In the genomic region with DNA sequence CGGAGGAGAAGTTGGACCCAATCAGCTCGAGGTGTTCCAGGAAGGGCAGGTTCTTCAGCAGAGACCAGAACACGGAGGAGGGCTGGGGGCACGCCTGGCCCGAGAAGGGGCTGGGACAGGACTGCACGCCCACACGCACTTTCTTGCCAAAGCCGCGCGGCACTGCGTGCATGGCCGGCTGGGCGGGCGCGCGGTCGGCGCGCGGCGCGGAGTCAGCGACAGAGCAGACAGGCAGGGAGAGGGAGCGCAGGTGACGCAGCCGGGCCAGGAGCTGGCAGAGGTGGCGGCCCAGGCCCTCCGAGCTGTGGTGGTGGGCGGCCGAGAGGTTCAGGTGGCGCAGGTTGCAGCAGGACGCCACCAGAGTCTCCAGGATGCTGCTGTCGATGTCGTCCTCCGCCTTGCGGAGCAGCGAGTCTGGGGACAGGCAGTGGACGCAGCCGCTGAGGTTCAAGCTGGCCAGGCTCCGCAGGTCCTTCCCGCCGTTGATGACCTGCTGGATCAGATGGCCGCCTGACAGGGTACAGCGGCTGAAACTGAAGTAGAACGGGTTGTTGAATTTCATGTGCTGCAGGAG, we compare ENCODE assay signal across 26 cellular contexts.
"Had no signal": no experiment of that assay in that cellular context is flagged by ENCODE, and none has a peak within 500 bp of the region (broad histone marks: within the 10 kb centered on the region; RNA-seq: fewer than 3 reads in every experiment).

No MANE protein-coding gene starts in this region.

- ATAC-seq: activated CD8-positive, alpha-beta T cell treated with anti-CD3 and anti-CD28 coated beads for 36 hours; activated T-cell treated with anti-CD3 and anti-CD28 coated beads, Interleukin-2, amount 50 U/mL, for 72 hours had no signal

- H3K4me2 ChIP-seq: KMS-11 had no signal

- H3K9ac ChIP-seq: KMS-11 had no signal

- H3K4me3 Mint-ChIP-seq: activated CD4-positive, alpha-beta T cell treated with anti-CD3 and anti-CD28 coated beads, Interleukin-2, amount 10 ng/mL, durations not matched to agents 24 days and 14 days; activated CD8-positive, alpha-beta T cell treated with anti-CD3 and anti-CD28 coated beads for 36 hours; activated T-cell treated with anti-CD3 and anti-CD28 coated beads, Interleukin-2, amount 50 U/mL, for 72 hours; activated T-helper 17 cell treated with anti-CD3 and anti-CD28 coated beads, Interleukin-2, amount 50 U/mL, for 72 hours; brain; T-helper 1 cell treated with Interleukin-12 subunit alpha and Interleukin-12 subunit beta and Interleukin-4 antibody, amounts not matched to agents 30 μg/mL and 1 μg/mL, for 36 hours; T-helper 2 cell treated with Interferon-gamma antibody and Interleukin-4, amounts not matched to agents 5 μg/mL and 100 μg/mL, for 36 hours had no signal

- H3K9me3 Mint-ChIP-seq: activated CD4-positive, alpha-beta T cell treated with anti-CD3 and anti-CD28 coated beads, Interleukin-2, amount 10 ng/mL, durations not matched to agents 24 days and 14 days; activated CD8-positive, alpha-beta T cell treated with anti-CD3 and anti-CD28 coated beads for 36 hours; activated naive CD4-positive, alpha-beta T cell treated with anti-CD3 and anti-CD28 coated beads, Interleukin-2, amount 50 U/mL, for 72 hours; activated T-cell treated with anti-CD3 and anti-CD28 coated beads, Interleukin-2, amount 50 U/mL, for 72 hours; activated T-helper 17 cell treated with anti-CD3 and anti-CD28 coated beads, Interleukin-2, amount 50 U/mL, for 72 hours; brain; T-helper 1 cell treated with Interleukin-12 subunit alpha and Interleukin-12 subunit beta and Interleukin-4 antibody, amounts not matched to agents 30 μg/mL and 1 μg/mL, for 36 hours; T-helper 2 cell treated with Interferon-gamma antibody and Interleukin-4, amounts not matched to agents 5 μg/mL and 100 μg/mL, for 36 hours had no signal

- H3K27me3 Mint-ChIP-seq: activated CD4-positive, alpha-beta T cell treated with anti-CD3 and anti-CD28 coated beads, Interleukin-2, amount 10 ng/mL, durations not matched to agents 24 days and 14 days; activated CD8-positive, alpha-beta T cell treated with anti-CD3 and anti-CD28 coated beads for 36 hours; activated T-helper 17 cell treated with anti-CD3 and anti-CD28 coated beads, Interleukin-2, amount 50 U/mL, for 72 hours; brain had no signal

- DNase-seq: activated CD4-positive, alpha-beta T cell treated with anti-CD3 and anti-CD28 coated beads, Interleukin-2, amount 10 ng/mL, durations not matched to agents 24 days and 14 days; activated CD4-positive, alpha-beta T cell treated with anti-CD3 and anti-CD28 coated beads, Interleukin-2, amount 50 U/mL, for 4 hours; activated CD8-positive, alpha-beta T cell treated with anti-CD3 and anti-CD28 coated beads for 36 hours; activated effector memory CD4-positive, alpha-beta T cell treated with anti-CD3 and anti-CD28 coated beads, Interleukin-2, amount 50 U/mL, for 16 hours; activated naive CD4-positive, alpha-beta T cell; activated T-cell treated with anti-CD3 and anti-CD28 coated beads, Interleukin-2, amount 50 U/mL, for 1 hour; activated T-cell treated with anti-CD3 and anti-CD28 coated beads, Interleukin-2, amount 50 U/mL, for 72 hours; anterior cingulate cortex; central memory CD4-positive, alpha-beta T cell; MM.1S; MV-4-11; NCI-H1092; NCI-H1436 treated with DMSO at 0.1 percent for 48 hours; NCI-H1694 treated with DMSO at 0.1 percent for 48 hours; NCI-H2029; NCI-H510A; NCI-H526; NCI-H748 treated with DMSO at 0.1 percent for 48 hours; NK-92 treated with Interleukin-12 subunit alpha and Interleukin-12 subunit beta, amount 100 ng/mL, for 24 hours; Right ventricle myocardium superior had no signal

- H3K27ac ChIP-seq: KMS-11 had no signal

- H3K27ac Mint-ChIP-seq: activated CD4-positive, alpha-beta T cell treated with anti-CD3 and anti-CD28 coated beads, Interleukin-2, amount 10 ng/mL, durations not matched to agents 24 days and 14 days; activated CD8-positive, alpha-beta T cell treated with anti-CD3 and anti-CD28 coated beads for 36 hours; activated naive CD4-positive, alpha-beta T cell treated with anti-CD3 and anti-CD28 coated beads, Interleukin-2, amount 50 U/mL, for 72 hours; activated T-cell treated with anti-CD3 and anti-CD28 coated beads, Interleukin-2, amount 50 U/mL, for 72 hours; activated T-helper 17 cell treated with anti-CD3 and anti-CD28 coated beads, Interleukin-2, amount 50 U/mL, for 72 hours; brain; T-helper 1 cell treated with Interleukin-12 subunit alpha and Interleukin-12 subunit beta and Interleukin-4 antibody, amounts not matched to agents 30 μg/mL and 1 μg/mL, for 36 hours; T-helper 2 cell treated with Interferon-gamma antibody and Interleukin-4, amounts not matched to agents 5 μg/mL and 100 μg/mL, for 36 hours had no signal
